ENCODE assay signal across 12 cellular contexts in the genomic region with DNA sequence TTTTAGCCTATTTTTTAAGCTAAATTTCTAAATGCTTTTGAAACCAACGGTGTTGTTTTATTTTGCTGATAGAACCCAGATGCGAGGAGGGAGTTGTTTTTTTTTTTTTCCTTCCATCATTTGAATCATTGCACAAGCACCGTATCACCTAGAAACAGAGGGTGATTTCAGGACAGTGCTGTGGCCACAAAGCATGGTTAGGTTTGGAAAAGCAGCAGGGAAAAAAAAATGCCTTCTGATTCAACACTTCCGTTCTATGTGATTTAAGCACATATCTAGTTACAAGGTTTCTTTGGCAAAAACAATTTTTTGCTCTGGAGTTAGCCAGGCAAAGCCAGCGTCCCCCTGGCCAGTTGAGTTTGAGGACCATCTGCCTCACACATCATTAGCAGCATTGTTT. TPM values are rescaled to one million over a fixed set of nuclear protein-coding genes. Genes with fewer than 3 reads are reported as not detected.
DNase-seq lines count a peak whose midpoint lies in the region; ATAC-seq, FAIRE-seq and TF ChIP-seq lines count a peak whose summit lies in the region.
"Had no signal": no experiment of that assay in that cellular context is flagged by ENCODE, and none has a peak within 500 bp of the region (broad histone marks: within the 10 kb centered on the region; RNA-seq: fewer than 3 reads in every experiment).

No MANE protein-coding gene starts in this region.

- H2AFZ ChIP-seq in parathyroid adenoma = peak overlapping the region; percentile 64

- ATAC-seq in GM21423 (IDR thresholded peaks at IDR 0.05; ENCODE audit: unreplicated experiment) (no peak), HG02840 (IDR thresholded peaks at IDR 0.05; ENCODE audit: low FRiP score, unreplicated experiment) (no peak)

- peak overlapping the region; percentile 43 for H3K4me2 ChIP-seq in parathyroid adenoma (ENCODE audit: low read length)

- H3K27me3 ChIP-seq in parathyroid adenoma (ENCODE audit: control insufficient read depth, insufficient read depth, low read length) = no peaks in the 10 kb centered on the region
- H3K27me3 ChIP-seq: colonic mucosa, spleen had no signal

- DNase-seq in H54 (ENCODE audit: insufficient read length, low spot score) = no peak
- peak; percentile 90 for DNase-seq in RPMI7951 (ENCODE audit: low read depth)
- peak; percentile 97 for DNase-seq in fibroblast of mammary gland (ENCODE audit: low read depth)
- no peak for DNase-seq in NCI-H2196 treated with DMSO at 0.1 percent for 48 hours (lab: John Stamatoyannopoulos, UW; ENCODE audit: unreplicated experiment)
- DNase-seq in pons (ENCODE audit: low spot score) = no peak
- DNase-seq: colonic mucosa, immature natural killer cell, SIG-M5, spleen had no signal

- no peaks in the 10 kb centered on the region for H3K9me3 ChIP-seq in parathyroid adenoma (ENCODE audit: control insufficient read depth, low read length)
- H3K9me3 ChIP-seq: colonic mucosa, spleen had no signal

- peaks cover 23% of the 10 kb centered on the region for H3K4me1 ChIP-seq in parathyroid adenoma
- H3K4me1 ChIP-seq: colonic mucosa had no signal

- H3K4me3 ChIP-seq in fibroblast of mammary gland (ENCODE audit: control insufficient read depth, low read depth, low read length) (peak overlapping the region; percentile 21), parathyroid adenoma (ENCODE audit: low read depth, low read length) (no peak overlapping the region)
- H3K4me3 ChIP-seq: colonic mucosa, spleen had no signal

- FAIRE-seq in H54 (lab: Jason Lieb, UNC) = peak; percentile 61

- TF ChIP-seq CTCF in fibroblast of mammary gland (conservative IDR thresholded peaks at IDR 0.05; ENCODE audit: control insufficient read depth, insufficient read depth, low read depth, low read length) (no peak), parathyroid adenoma (IDR thresholded peaks at IDR 0.05) (no peak)

- TF ChIP-seq POLR2A in H54 (IDR thresholded peaks at IDR 0.05; ENCODE audit: low read depth, low read length) = no peak

- peaks cover 4% of the 10 kb centered on the region for H3K79me2 ChIP-seq in parathyroid adenoma

- no peaks in the 10 kb centered on the region for H3K36me3 ChIP-seq in parathyroid adenoma (ENCODE audit: control insufficient read depth, insufficient read depth, low read length)
- H3K36me3 ChIP-seq: colonic mucosa, spleen had no signal

- H3K9ac ChIP-seq in parathyroid adenoma = peak overlapping the region; percentile 32

- peak overlapping the region; percentile 88 for H3K27ac ChIP-seq in parathyroid adenoma
- H3K27ac ChIP-seq: colonic mucosa, spleen had no signal

RNA-seq across cellular contexts. Expression of a gene that starts 17.3 kb away (rescaled TPM):
- total RNA-seq in RPMI7951 (2014; rRNA removed; shearing (Covaris generic)) = 42.9 and 57.9 TPM in 2 replicates

RNA-seq across cellular contexts. Expression of a gene that starts 17.4 kb away (rescaled TPM):
- 4.0 and 5.6 TPM in 2 replicates for total RNA-seq in RPMI7951 (2014; rRNA removed; shearing (Covaris generic))

Comparison
In these comparisons a context has a peak if more than half of its experiments do, and no peak if none do; other contexts are left out.
1. DNase-seq: peak in RPMI7951 (single experiment) and fibroblast of mammary gland (single experiment); none in H54 (single experiment), NCI-H2196 treated with DMSO at 0.1 percent for 48 hours (single experiment) and pons (single experiment).